8 cellular contexts compared by ENCODE assay signal in genomic region chr2:127107622-127107999, GRCh38. TPM values are rescaled to one million over a fixed set of nuclear protein-coding genes. Genes with fewer than 3 reads are reported as not detected.
DNase-seq lines count a peak whose midpoint lies in the region; ATAC-seq and TF ChIP-seq lines count a peak whose summit lies in the region.

No MANE protein-coding gene starts in this region.

- intact Hi-C loops in activated B cell treated with CpG ODN at 0.5 μM for 24 hours (cut with micrococcal nuclease) = loop anchor here (1.0 to 5.0 kb wide), 5 partner anchors 22 to 920 kb away; partner anchors contain the start of gene SAP130
- intact Hi-C loops in sigmoid colon (cut with DNase I) = loop anchor here (2.0 to 5.0 kb wide), 4 partner anchors 40 to 187 kb away; partner anchors contain the start of gene ERCC3

- no peaks in the 10 kb centered on the region for H3K9me3 Mint-ChIP-seq in activated T-cell treated with anti-CD3 and anti-CD28 coated beads, Interleukin-2, amount 50 U/mL, for 24 hours
- H3K9me3 Mint-ChIP-seq in activated B cell treated with CpG ODN at 0.5 μM for 24 hours = no peaks in the 10 kb centered on the region

- DNase-seq in activated T-cell treated with anti-CD3 and anti-CD28 coated beads, Interleukin-2, amount 50 U/mL, for 24 hours = no peak
- DNase-seq in activated T-cell treated with anti-CD3 and anti-CD28 coated beads, Interleukin-2, amount 50 U/mL, for 1 hour = no peak
- no peak for DNase-seq in activated B cell treated with CpG ODN at 0.5 μM for 24 hours
- peak; percentile 57 for DNase-seq in right atrium auricular region (ENCODE audit: low spot score)
- peak; percentile 62 for DNase-seq in sigmoid colon
- no peak for DNase-seq in UCSD-AML1 (lab: John Stamatoyannopoulos, UW; ENCODE audit: unreplicated experiment)
- no peak for DNase-seq in CD1c-positive myeloid dendritic cell (ENCODE audit: extremely low spot score)

- WGBS in sigmoid colon, 2 donors = 4 to 8% methylated on average over 17 of the region's 17 CpGs

- H3K36me3 Mint-ChIP-seq in activated T-cell treated with anti-CD3 and anti-CD28 coated beads, Interleukin-2, amount 50 U/mL, for 24 hours (ENCODE audit: low read depth) = no peaks in the 10 kb centered on the region
- H3K36me3 Mint-ChIP-seq in activated B cell treated with CpG ODN at 0.5 μM for 24 hours (ENCODE audit: low read depth) = no peaks in the 10 kb centered on the region

- H3K27ac ChIP-seq in right atrium auricular region (peak overlapping the region; percentile 77 to 80), sigmoid colon (peak overlapping the region; percentile 87 to 91 (median 89))

- H3K4me3 ChIP-seq in right atrium auricular region (peak overlapping the region; percentile 67 to 79), sigmoid colon (peak overlapping the region; percentile 73 to 92 (median 82))

- peaks cover 27% of the 10 kb centered on the region for H3K27me3 Mint-ChIP-seq in activated T-cell treated with anti-CD3 and anti-CD28 coated beads, Interleukin-2, amount 50 U/mL, for 24 hours
- H3K27me3 Mint-ChIP-seq in activated B cell treated with CpG ODN at 0.5 μM for 24 hours = peaks cover 8% of the 10 kb centered on the region

- H3K27ac Mint-ChIP-seq in activated T-cell treated with anti-CD3 and anti-CD28 coated beads, Interleukin-2, amount 50 U/mL, for 24 hours = no peak overlapping the region
- H3K27ac Mint-ChIP-seq in activated B cell treated with CpG ODN at 0.5 μM for 24 hours = no peak overlapping the region

- peaks cover 0 to 27% of the 10 kb centered on the region in 2 donors for H3K4me1 ChIP-seq in right atrium auricular region
- H3K4me1 ChIP-seq in sigmoid colon = peaks cover 0 to 38% (median 25%) of the 10 kb centered on the region in 4 donors

- H3K4me3 Mint-ChIP-seq in activated T-cell treated with anti-CD3 and anti-CD28 coated beads, Interleukin-2, amount 50 U/mL, for 24 hours = peak overlapping the region; percentile 77
- H3K4me3 Mint-ChIP-seq in activated B cell treated with CpG ODN at 0.5 μM for 24 hours = peak overlapping the region; percentile 86

- H3K27me3 ChIP-seq in right atrium auricular region = no peaks in the 10 kb centered on the region
- H3K27me3 ChIP-seq in sigmoid colon = no peaks in the 10 kb centered on the region

- TF ChIP-seq EP300 in sigmoid colon (IDR thresholded peaks at IDR 0.05) = no peak

- H3K9me3 ChIP-seq in right atrium auricular region (no peaks in the 10 kb centered on the region), sigmoid colon (no peaks in the 10 kb centered on the region)

- H3K4me1 Mint-ChIP-seq in activated T-cell treated with anti-CD3 and anti-CD28 coated beads, Interleukin-2, amount 50 U/mL, for 24 hours (ENCODE audit: low read depth) = peaks cover 5% of the 10 kb centered on the region
- peaks cover 13% of the 10 kb centered on the region for H3K4me1 Mint-ChIP-seq in activated B cell treated with CpG ODN at 0.5 μM for 24 hours

- CTCF ChIA-PET in activated B cell treated with CpG ODN at 0.5 μM for 24 hours (lab: Charles Lee) = no interaction called here

- TF ChIP-seq CTCF in activated B cell treated with CpG ODN at 0.5 μM for 24 hours (IDR thresholded peaks at IDR 0.05) = no peak
- TF ChIP-seq CTCF in right atrium auricular region (IDR thresholded peaks at IDR 0.05) = no peak
- peak in 2 of 4 experiments; percentile 10 to 34 for TF ChIP-seq CTCF in sigmoid colon (IDR thresholded peaks at IDR 0.05)

- ATAC-seq in HG03342 (IDR thresholded peaks at IDR 0.05; ENCODE audit: unreplicated experiment) (peak; percentile 30), activated B cell treated with CpG ODN at 0.5 μM for 24 hours (ENCODE audit: low read depth) (peak; percentile 23)

- no peaks in the 10 kb centered on the region for H3K36me3 ChIP-seq in right atrium auricular region
- H3K36me3 ChIP-seq in sigmoid colon = no peaks in the 10 kb centered on the region

- TF ChIP-seq POLR2A in sigmoid colon (IDR thresholded peaks at IDR 0.05) = no peak

- POLR2A ChIA-PET in activated B cell treated with CpG ODN at 0.5 μM for 24 hours (lab: Charles Lee) = interaction anchor here (1.2 to 1.5 kb wide), 2 partner anchors 23 to 27 kb away, joined by 3 to 7 read pairs; no protein-coding TSS in a partner anchor

RNA-seq across cellular contexts. Expression of gene BIN1, which starts 0.7 kb away (rescaled TPM):
- total RNA-seq in activated B cell treated with CpG ODN at 0.5 μM for 24 hours (62.5 and 63.5 TPM in 2 replicates), right atrium auricular region (10 to 100 TPM in 1 of 2 donors, 1 to 10 TPM in 1; 7.6 to 15.3 TPM), sigmoid colon (10 to 100 TPM; 36.1 to 57.9 (median 43.2) TPM)
- polyA plus RNA-seq in sigmoid colon = 10 to 100 TPM; 20.3 to 52.9 (median 34.8) TPM

Comparison
In these comparisons a context has a peak if more than half of its experiments do, and no peak if none do; other contexts are left out.
1. DNase-seq: peak in right atrium auricular region (single experiment) and sigmoid colon (single experiment); none in activated T-cell treated with anti-CD3 and anti-CD28 coated beads, Interleukin-2, amount 50 U/mL, for 24 hours (single experiment), activated T-cell treated with anti-CD3 and anti-CD28 coated beads, Interleukin-2, amount 50 U/mL, for 1 hour (single experiment), activated B cell treated with CpG ODN at 0.5 μM for 24 hours (single experiment), UCSD-AML1 (single experiment) and CD1c-positive myeloid dendritic cell (single experiment).